Comparison of ENCODE assay signal across 8 cellular contexts in the genomic region with DNA sequence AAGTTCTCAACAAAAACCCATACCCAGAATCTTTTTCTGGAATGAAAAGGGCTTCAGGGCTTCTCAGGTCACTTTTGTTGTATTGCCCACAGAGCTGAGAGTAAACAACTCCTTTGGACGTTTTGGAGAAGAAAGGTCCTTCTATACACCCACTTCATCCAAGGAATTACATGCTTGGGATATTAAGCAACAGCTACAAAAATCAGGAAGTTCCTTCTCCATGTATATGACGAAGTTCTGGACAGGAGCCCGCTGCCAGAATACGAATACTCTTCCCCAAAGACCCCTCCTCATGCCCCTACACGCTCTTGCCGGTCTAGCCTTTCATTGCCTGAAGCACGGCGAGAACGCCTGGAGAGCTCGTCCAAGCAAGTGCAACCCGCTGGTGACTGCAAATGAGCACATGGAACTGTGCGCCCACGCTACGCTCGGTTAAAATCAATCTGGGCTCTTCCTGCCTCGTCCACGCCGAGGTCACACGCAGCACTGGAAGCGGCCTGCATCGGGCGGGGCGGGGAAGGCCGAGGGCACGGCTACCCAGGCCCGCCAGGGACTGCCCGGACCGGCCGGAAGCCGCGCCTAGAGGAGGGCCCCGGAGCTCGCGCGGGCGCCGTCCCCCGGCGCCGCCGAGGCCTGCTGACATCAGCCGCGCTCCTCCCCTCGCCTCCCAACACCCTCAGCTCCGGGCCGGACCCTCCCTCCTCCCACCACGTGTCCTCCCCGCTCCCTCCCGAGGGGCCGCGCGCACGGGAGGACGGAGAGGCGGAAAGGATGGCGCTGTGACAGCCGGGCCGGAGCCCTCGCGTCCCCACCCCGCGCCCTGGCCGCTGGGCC. TPM values are rescaled to one million over a fixed set of nuclear protein-coding genes. Genes with fewer than 3 reads are reported as not detected.
DNase-seq lines count a peak whose midpoint lies in the region; ATAC-seq and TF ChIP-seq lines count a peak whose summit lies in the region.

A gene with protein sequence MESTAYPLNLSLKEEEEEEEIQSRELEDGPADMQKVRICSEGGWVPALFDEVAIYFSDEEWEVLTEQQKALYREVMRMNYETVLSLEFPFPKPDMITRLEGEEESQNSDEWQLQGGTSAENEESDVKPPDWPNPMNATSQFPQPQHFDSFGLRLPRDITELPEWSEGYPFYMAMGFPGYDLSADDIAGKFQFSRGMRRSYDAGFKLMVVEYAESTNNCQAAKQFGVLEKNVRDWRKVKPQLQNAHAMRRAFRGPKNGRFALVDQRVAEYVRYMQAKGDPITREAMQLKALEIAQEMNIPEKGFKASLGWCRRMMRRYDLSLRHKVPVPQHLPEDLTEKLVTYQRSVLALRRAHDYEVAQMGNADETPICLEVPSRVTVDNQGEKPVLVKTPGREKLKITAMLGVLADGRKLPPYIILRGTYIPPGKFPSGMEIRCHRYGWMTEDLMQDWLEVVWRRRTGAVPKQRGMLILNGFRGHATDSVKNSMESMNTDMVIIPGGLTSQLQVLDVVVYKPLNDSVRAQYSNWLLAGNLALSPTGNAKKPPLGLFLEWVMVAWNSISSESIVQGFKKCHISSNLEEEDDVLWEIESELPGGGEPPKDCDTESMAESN (plus strand): TSS at position 710 of the 834 bp plus-strand sequence. CDS start 1,482 bp downstream, outside the sequence.

- H3K27me3 Mint-ChIP-seq in activated naive CD4-positive, alpha-beta T cell treated with anti-CD3 and anti-CD28 coated beads, Interleukin-2, amount 10 ng/mL, durations not matched to agents 7 days and 5 days, result peaks cover 10% of the 10 kb centered on the region

- H3K27ac ChIP-seq in SK-N-MC (peak within 1 kb of the TSS; percentile 64; the same call in 1 of the 2 replicates), gastroesophageal sphincter (peak within 1 kb of the TSS; percentile 68 to 95 (median 92)), substantia nigra (ENCODE audit: low read depth, low read length, poor library complexity, severe bottlenecking) (peak within 1 kb of the TSS; percentile 98)

- TF ChIP-seq EP300 in gastroesophageal sphincter (IDR thresholded peaks at IDR 0.05), result no peak

- peaks cover 8 to 51% (median 24%) of the 10 kb centered on the region in 3 donors for H3K4me1 ChIP-seq in gastroesophageal sphincter

- 0% methylated on average over 8 of the region's 63 CpGs; no CpG with 5 or more reads in 1 of the 2 donors for WGBS in gastroesophageal sphincter (ENCODE audit: low coverage in 1 of 2), 2 donors

- peak within 1 kb of the TSS; percentile 90 for H3K4me3 Mint-ChIP-seq in activated naive CD4-positive, alpha-beta T cell treated with anti-CD3 and anti-CD28 coated beads, Interleukin-2, amount 10 ng/mL, durations not matched to agents 7 days and 5 days

- H3K9ac ChIP-seq in SK-N-MC (ENCODE audit: insufficient read length), result peak within 1 kb of the TSS; percentile 94

- H3K9me3 ChIP-seq in SK-N-MC (ENCODE audit: low read depth, low read length) (no peaks in the 10 kb centered on the region), gastroesophageal sphincter (no peaks in the 10 kb centered on the region)

- H3K9me3 Mint-ChIP-seq in activated naive CD4-positive, alpha-beta T cell treated with anti-CD3 and anti-CD28 coated beads, Interleukin-2, amount 10 ng/mL, durations not matched to agents 7 days and 5 days, result no peaks in the 10 kb centered on the region

- H3K36me3 ChIP-seq in SK-N-MC (ENCODE audit: insufficient read depth, low read length) (peaks cover 35% of the 10 kb centered on the region), gastroesophageal sphincter (peaks cover 0 to 31% of the 10 kb centered on the region in 2 donors)

- peak within 1 kb of the TSS; percentile 68 for H3K4me3 ChIP-seq in HFF-Myc (replicated peaks; ENCODE audit: low read depth, low read length)
- H3K4me3 ChIP-seq in SK-N-MC, result peak within 1 kb of the TSS; percentile 92
- peak within 1 kb of the TSS; percentile 55 to 78 for H3K4me3 ChIP-seq in gastroesophageal sphincter

- peak; percentile 71 to 80 for TF ChIP-seq POLR2A in gastroesophageal sphincter (IDR thresholded peaks at IDR 0.05)

- peak within 1 kb of the TSS; percentile 89 for H3K27ac Mint-ChIP-seq in activated naive CD4-positive, alpha-beta T cell treated with anti-CD3 and anti-CD28 coated beads, Interleukin-2, amount 10 ng/mL, durations not matched to agents 7 days and 5 days

- H3K36me3 Mint-ChIP-seq in activated naive CD4-positive, alpha-beta T cell treated with anti-CD3 and anti-CD28 coated beads, Interleukin-2, amount 10 ng/mL, durations not matched to agents 7 days and 5 days, result peaks cover 32% of the 10 kb centered on the region

- DNase-seq in GM04504 (ENCODE audit: low read depth), result peak; percentile 70
- DNase-seq in HFF-Myc (ENCODE audit: extremely low read depth, low read depth), result peak; percentile 57
- peak; percentile 76 for DNase-seq in MV-4-11 (lab: John Stamatoyannopoulos, UW)
- no peak for DNase-seq in SK-N-MC (ENCODE audit: low read depth, low spot score)
- peak; percentile 90 for DNase-seq in activated naive CD4-positive, alpha-beta T cell treated with anti-CD3 and anti-CD28 coated beads, Interleukin-2, amount 10 ng/mL, durations not matched to agents 7 days and 5 days
- DNase-seq in non-pigmented ciliary epithelial cell (ENCODE audit: low read depth), result peak; percentile 41
- DNase-seq in substantia nigra (lab: John Stamatoyannopoulos, UW), result peak; percentile 44 to 94 (median 89)

- H3K4me1 Mint-ChIP-seq in activated naive CD4-positive, alpha-beta T cell treated with anti-CD3 and anti-CD28 coated beads, Interleukin-2, amount 10 ng/mL, durations not matched to agents 7 days and 5 days, result peaks cover 40% of the 10 kb centered on the region

- ATAC-seq in gastroesophageal sphincter, result peak; percentile 98

- TF ChIP-seq CTCF in HFF-Myc (IDR thresholded peaks at IDR 0.05; ENCODE audit: low read depth, low read length, missing control alignments) (no peak), gastroesophageal sphincter (IDR thresholded peaks at IDR 0.05) (peak in 2 of 4 experiments; percentile 5 to 33)

- H3K27me3 ChIP-seq in gastroesophageal sphincter, result no peaks in the 10 kb centered on the region

- CTCF ChIA-PET in activated naive CD4-positive, alpha-beta T cell treated with anti-CD3 and anti-CD28 coated beads, Interleukin-2, amount 10 ng/mL, durations not matched to agents 7 days and 5 days (lab: Charles Lee), result interaction anchor here (1.0 to 1.3 kb wide), 3 partner anchors 30 to 136 kb away, joined by 3 to 5 read pairs (median 3); partner anchors contain the start of genes ILDR2 and TADA1

RNA-seq across cellular contexts. Expression of the gene that starts here (rescaled TPM):
- 10 to 100 TPM; 36.5 to 51.2 (median 44.8) TPM for total RNA-seq in gastroesophageal sphincter
